29 cellular contexts compared by ENCODE assay signal in the genomic region with DNA sequence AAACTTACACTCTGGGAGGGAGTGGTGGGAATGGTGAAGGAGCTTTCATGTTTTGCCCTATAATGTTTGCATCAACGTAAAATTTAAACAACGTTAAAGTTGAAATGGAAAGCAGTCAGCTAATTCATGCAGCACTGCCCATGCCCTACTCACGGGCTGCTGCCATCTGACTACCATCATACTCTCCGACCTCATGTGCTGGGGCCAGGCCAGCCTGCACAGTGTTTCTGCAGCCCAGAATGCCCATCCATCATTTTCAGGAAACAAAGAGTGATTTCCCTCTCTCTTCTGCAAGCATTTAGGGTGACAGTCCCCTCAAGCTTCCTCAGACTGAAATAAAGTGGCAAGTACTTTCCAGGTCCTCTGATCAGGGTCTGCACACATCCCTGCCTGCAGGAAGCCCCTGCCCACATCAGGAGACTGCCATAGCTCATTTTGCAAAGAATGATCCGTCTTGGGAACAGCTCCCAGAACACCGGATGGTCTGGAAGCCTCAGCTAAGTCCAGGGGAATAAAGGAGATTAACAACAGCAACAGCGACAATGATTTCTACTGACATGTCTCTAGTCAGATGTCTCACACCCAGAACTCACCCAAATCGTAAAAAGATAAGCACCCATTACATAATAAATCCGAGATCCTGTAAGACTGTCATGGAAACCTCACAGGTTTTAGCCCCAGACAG. TPM values are rescaled to one million over a fixed set of nuclear protein-coding genes. Genes with fewer than 3 reads are reported as not detected.
A peak's percentile ranks its signal among the peaks of the same experiment; 100 is the strongest.
DNase-seq lines count a peak whose midpoint lies in the region; ATAC-seq, FAIRE-seq and TF ChIP-seq lines count a peak whose summit lies in the region.
"Had no signal": no experiment of that assay in that cellular context is flagged by ENCODE, and none has a peak within 500 bp of the region (broad histone marks: within the 10 kb centered on the region; RNA-seq: fewer than 3 reads in every experiment).

No MANE protein-coding gene starts in this region.

- intact Hi-C loops in vagina (cut with DNase I): no loop called here

- ATAC-seq in left lobe of liver: no peak
- ATAC-seq in HG02870 (IDR thresholded peaks at IDR 0.05; ENCODE audit: unreplicated experiment): no peak
- ATAC-seq: HepG2, K562, Panc1, SK-N-SH treated with all-trans-retinoic acid at 6 μM for 48 hours had no signal

- H3K27ac ChIP-seq in vagina: no peak overlapping the region
- H3K27ac ChIP-seq: 22Rv1, BLaER1, HL-60 had no signal

- H3K36me3 ChIP-seq in vagina: no peaks in the 10 kb centered on the region
- H3K36me3 ChIP-seq: BLaER1 had no signal

- H3K27me3 ChIP-seq in vagina: no peaks in the 10 kb centered on the region
- H3K27me3 ChIP-seq: BLaER1, MG63 had no signal

- TF ChIP-seq POLR2A in vagina (IDR thresholded peaks at IDR 0.05): no peak
- TF ChIP-seq POLR2A in H54 (IDR thresholded peaks at IDR 0.05; ENCODE audit: low read depth, low read length): no peak

- no peaks in the 10 kb centered on the region for H3K4me1 ChIP-seq in vagina
- H3K4me1 ChIP-seq: BLaER1, Caco-2 had no signal

- no peaks in the 10 kb centered on the region for H3K9me3 ChIP-seq in vagina
- H3K9me3 ChIP-seq: BLaER1, Caco-2, MG63 had no signal

- TF ChIP-seq CTCF in vagina (IDR thresholded peaks at IDR 0.05): no peak

- no peak overlapping the region for H3K4me3 ChIP-seq in vagina
- H3K4me3 ChIP-seq: BLaER1, K562, MG63 had no signal

- peak; percentile 9 for DNase-seq in NCI-H82 (lab: John Stamatoyannopoulos, UW)
- DNase-seq in NCI-H82 treated with DMSO at 0.1 percent for 48 hours (lab: John Stamatoyannopoulos, UW; ENCODE audit: unreplicated experiment): no peak
- DNase-seq in cerebellar cortex (ENCODE audit: low spot score): peak; percentile 46
- DNase-seq in left lobe of liver (ENCODE audit: low spot score): peak; percentile 19
- DNase-seq in vagina (ENCODE audit: extremely low spot score in 2 of 2): peak; percentile 37
- no peak for DNase-seq in COLO668 (lab: John Stamatoyannopoulos, UW; ENCODE audit: unreplicated experiment)
- no peak for DNase-seq in H54 (ENCODE audit: insufficient read length, low spot score)
- DNase-seq: ACHN; Caco-2; CD4-positive, alpha-beta T cell; DMS 273 treated with DMSO at 0.1 percent for 48 hours; DND-41; H7; MG63; NCI-H1048; NCI-H1417 treated with DMSO at 0.1 percent for 48 hours; NCI-H187; NCI-H446 treated with DMSO at 0.1 percent for 48 hours; NCI-H526 treated with DMSO at 0.1 percent for 48 hours had no signal

- no peak for FAIRE-seq in H54 (lab: Jason Lieb, UNC)
- FAIRE-seq: G401.6, GM19239, HepG2, K562 had no signal

RNA-seq across cellular contexts. Expression of gene ARHGAP22, which starts 40.3 kb away (rescaled TPM):
- total RNA-seq in left lobe of liver: 0.13 TPM
- 3.2 TPM for total RNA-seq in vagina
- total RNA-seq: CD4-positive, alpha-beta T cell had no signal

Comparison
In these comparisons a context has a peak if more than half of its experiments do, and no peak if none do; other contexts are left out.
1. DNase-seq: peak in NCI-H82 (single experiment), cerebellar cortex (single experiment), left lobe of liver (single experiment) and vagina (2 of 2); none in NCI-H82 treated with DMSO at 0.1 percent for 48 hours (single experiment), COLO668 (single experiment) and H54 (single experiment).